ENCODE assay signal across 29 cellular contexts in the genomic region with DNA sequence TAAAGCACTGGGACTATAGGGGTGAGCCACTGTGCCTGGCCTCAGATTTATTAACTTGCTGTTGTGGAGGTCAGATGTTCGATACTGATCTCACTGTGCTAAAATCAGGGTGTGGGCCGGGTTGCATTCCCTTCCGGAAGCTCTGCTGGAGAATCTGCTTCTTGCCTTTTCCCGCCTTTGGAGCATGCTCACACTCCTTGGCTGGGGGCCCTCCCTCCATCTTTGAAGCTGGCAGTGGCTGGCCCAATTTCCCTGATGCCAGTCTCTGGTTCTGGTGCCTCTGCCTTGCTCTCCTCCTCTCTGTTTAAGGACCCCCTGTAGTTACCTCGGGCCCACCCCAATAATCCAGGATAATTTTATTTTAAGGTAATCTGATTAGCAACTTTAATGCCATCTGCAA. TPM values are rescaled to one million over a fixed set of nuclear protein-coding genes. Genes with fewer than 3 reads are reported as not detected.
DNase-seq lines count a peak whose midpoint lies in the region; ATAC-seq, FAIRE-seq and TF ChIP-seq lines count a peak whose summit lies in the region.
"Had no signal": no experiment of that assay in that cellular context is flagged by ENCODE, and none has a peak within 500 bp of the region (broad histone marks: within the 10 kb centered on the region; RNA-seq: fewer than 3 reads in every experiment).

No MANE protein-coding gene starts in this region.

- H2AFZ ChIP-seq in H1 (ENCODE audit: low read length), result 0 out of 2 replicates have a peak overlapping the region, but pooled peaks have one; percentile 37
- H2AFZ ChIP-seq: GM23248, PC-9 had no signal

- H3K4ac ChIP-seq in H1 (replicated peaks; ENCODE audit: insufficient read length, low read depth, low read length), result no peak overlapping the region

- H2BK12ac ChIP-seq in H1 (ENCODE audit: low read depth, low read length), result no peak overlapping the region

- TF ChIP-seq POLR2A in H1 (IDR thresholded peaks at IDR 0.05; ENCODE audit: control extremely low read depth in 1 of 2, low read depth in 2 of 2, low read length in 2 of 2) (no peak), testis (IDR thresholded peaks at IDR 0.05) (no peak)

- no peaks in the 10 kb centered on the region for H3K79me2 ChIP-seq in H1 (ENCODE audit: control insufficient read depth in 1 of 2, insufficient read depth in 2 of 2, low read length in 2 of 2)

- H3K9ac ChIP-seq in H1 (replicated peaks in 1 of 4; ENCODE audit: extremely low read depth in 1 of 4, low read depth in 3 of 4, low read length in 3 of 4), result no peak overlapping the region
- H3K9ac ChIP-seq: GM23248 had no signal

- H3K4me3 ChIP-seq in HEK293 (ENCODE audit: low read depth, low read length) (no peak overlapping the region), H1 (ENCODE audit: extremely low read depth in 1 of 4, insufficient read depth in 2 of 4, low read depth in 3 of 4, low read length in 4 of 4) (no peak overlapping the region), testis (no peak overlapping the region)
- H3K4me3 ChIP-seq: GM23248, HAP-1, PC-9, SJCRH30 had no signal

- no peak overlapping the region for H3K27ac ChIP-seq in HEK293 (ENCODE audit: extremely low read depth, low read depth, low read length)
- H3K27ac ChIP-seq in H1 (ENCODE audit: low read depth, low read length), result no peak overlapping the region
- no peak overlapping the region for H3K27ac ChIP-seq in testis
- H3K27ac ChIP-seq: GM23248, HL-60, PC-9, SJCRH30 had no signal

- no peak overlapping the region for H3K18ac ChIP-seq in H1 (ENCODE audit: extremely low read depth, low read length)

- intact Hi-C loops in testis (cut with DNase I; ENCODE audit: low total_unique reads), result no loop called here

- TF ChIP-seq CTCF in HEK293 (tag by site-specific recombination; IDR thresholded peaks at IDR 0.05), result no peak
- no peak for TF ChIP-seq CTCF in H1 (IDR thresholded peaks at IDR 0.05; ENCODE audit: control extremely low read depth in 1 of 3, insufficient read depth in 1 of 3, low read depth in 1 of 3, low read length in 3 of 3)
- no peak for TF ChIP-seq CTCF in testis (IDR thresholded peaks at IDR 0.05)

- H3K9me3 ChIP-seq in HEK293 (ENCODE audit: control insufficient read depth, insufficient read depth, low read depth, low read length) (no peaks in the 10 kb centered on the region), H1 (ENCODE audit: insufficient read depth in 2 of 2, low read depth in 1 of 2, low read length in 1 of 2) (no peaks in the 10 kb centered on the region), testis (no peaks in the 10 kb centered on the region)
- H3K9me3 ChIP-seq: HAP-1, SJCRH30 had no signal

- H4K91ac ChIP-seq in H1 (replicated peaks; ENCODE audit: insufficient read length, low read length), result no peak overlapping the region

- no peaks in the 10 kb centered on the region for H3K36me3 ChIP-seq in HEK293 (ENCODE audit: control insufficient read depth in 2 of 2, insufficient read depth in 1 of 2, low read length in 2 of 2)
- no peaks in the 10 kb centered on the region for H3K36me3 ChIP-seq in H1 (ENCODE audit: control insufficient read depth in 2 of 4, insufficient read depth in 4 of 4, low read length in 3 of 4)
- H3K36me3 ChIP-seq in testis (ENCODE audit: low read depth, missing control alignments), result no peaks in the 10 kb centered on the region
- H3K36me3 ChIP-seq: HAP-1, SJCRH30 had no signal

- no peak overlapping the region for H2BK15ac ChIP-seq in H1 (ENCODE audit: low read length)

- no peak overlapping the region for H2BK20ac ChIP-seq in H1 (ENCODE audit: low read length)

- FAIRE-seq in H1 (lab: Jason Lieb, UNC), result no peak
- FAIRE-seq: GM12891 had no signal

- H3K4me2 ChIP-seq in H1 (ENCODE audit: insufficient read depth in 1 of 2, low read depth in 2 of 2, low read length in 2 of 2), result no peak overlapping the region
- H3K4me2 ChIP-seq: PC-9 had no signal

- H2BK5ac ChIP-seq in H1 (ENCODE audit: low read depth, low read length), result no peak overlapping the region

- H2BK120ac ChIP-seq in H1 (replicated peaks; ENCODE audit: low read depth, low read length), result no peak overlapping the region

- TF ChIP-seq RAD21 in H1 (IDR thresholded peaks at IDR 0.05 in 1 of 2, conservative IDR thresholded peaks at IDR 0.05 in 1 of 2; ENCODE audit: low read depth in 2 of 2, low read length in 2 of 2), result no peak

- H4K8ac ChIP-seq in H1 (ENCODE audit: extremely low read depth, insufficient read depth, low read length), result no peak overlapping the region

- no peak for TF ChIP-seq EP300 in H1 (IDR thresholded peaks at IDR 0.05; ENCODE audit: borderline replicate concordance in 1 of 2, low read depth in 2 of 2, low read length in 2 of 2)

- WGBS in H1 (ENCODE audit: extremely low coverage in 1 of 2, insufficient coverage in 1 of 2, insufficient read length in 1 of 2, insufficient replicate concordance in 2 of 2, low coverage in 1 of 2, low lambda C conversion rate in 2 of 2, missing lambda C conversion rate in 1 of 2), 2 experiments, result 86% methylated on average over 5 of the region's 5 CpGs; no CpG with 5 or more reads in 1 of the 2 experiments
- 73 to 92% methylated on average over 5 of the region's 5 CpGs for WGBS in testis, 2 donors

- H3K27me3 ChIP-seq in H1 (replicated peaks in 1 of 4; ENCODE audit: control insufficient read depth in 3 of 4, extremely low read depth in 1 of 4, insufficient read depth in 3 of 4, low read length in 3 of 4) (no peaks in the 10 kb centered on the region), testis (no peaks in the 10 kb centered on the region)
- H3K27me3 ChIP-seq: SJCRH30 had no signal

- no peaks in the 10 kb centered on the region for H3K79me1 ChIP-seq in H1 (ENCODE audit: low read depth, low read length)

- H3K56ac ChIP-seq in H1 (replicated peaks; ENCODE audit: insufficient read length, low read depth, low read length), result no peak overlapping the region

- H2AK5ac ChIP-seq in H1 (ENCODE audit: low read depth, low read length), result no peak overlapping the region

- H3K23me2 ChIP-seq in H1 (ENCODE audit: low read depth, low read length), result no peaks in the 10 kb centered on the region; the same call in 1 of the 2 replicates

- H4K5ac ChIP-seq in H1 (ENCODE audit: insufficient read length, low read depth, low read length), result no peak overlapping the region

- H3K14ac ChIP-seq in H1 (ENCODE audit: insufficient read length), result no peak overlapping the region

- ATAC-seq in GM18511 (IDR thresholded peaks at IDR 0.05; ENCODE audit: unreplicated experiment) (no peak), HG03432 (IDR thresholded peaks at IDR 0.05; ENCODE audit: unreplicated experiment) (no peak)
- ATAC-seq: Right ventricle myocardium inferior, T-cell had no signal

- CTCF ChIA-PET in HEK293 (lab: Yijun Ruan, JAX), result interaction anchor here (1.9 kb wide), 1 partner anchor 13 kb away, joined by 7 read pairs; no protein-coding TSS in a partner anchor
- CTCF ChIA-PET in H1 (lab: Charles Lee; ENCODE audit: partially characterized antibody), result interaction anchor here (1.3 kb wide), 1 partner anchor 18 kb away, joined by 3 read pairs; no protein-coding TSS in a partner anchor

- H3K4me1 ChIP-seq in HEK293 (ENCODE audit: control insufficient read depth, insufficient read depth, low read length) (no peaks in the 10 kb centered on the region), H1 (replicated peaks in 1 of 4; ENCODE audit: control insufficient read depth in 3 of 4, insufficient read depth in 4 of 4, low read length in 3 of 4) (no peaks in the 10 kb centered on the region), testis (no peaks in the 10 kb centered on the region)
- H3K4me1 ChIP-seq: HAP-1, SJCRH30 had no signal

- no peak overlapping the region for H3K23ac ChIP-seq in H1 (ENCODE audit: insufficient read length)

- no peaks in the 10 kb centered on the region for H4K20me1 ChIP-seq in H1 (replicated peaks in 1 of 2; ENCODE audit: control insufficient read depth in 1 of 2, insufficient read depth in 2 of 2, low read length in 2 of 2)

- DNase-seq in NCI-H82 (lab: John Stamatoyannopoulos, UW) (peak; percentile 46), H1 (ENCODE audit: low read depth in 1 of 2, low spot score in 2 of 2) (no peak), testis (peak; percentile 43), CD1c-positive myeloid dendritic cell (ENCODE audit: extremely low spot score) (no peak)
- DNase-seq: C1 segment of cervical spinal cord; CD8-positive, alpha-beta memory T cell; DMS 273 treated with DMSO at 0.1 percent for 48 hours; DMS79; EL; GDM1; GM23248; Kasumi-1; NCI-H1092 treated with DMSO at 0.1 percent for 48 hours; NCI-H1436; NCI-H187; NCI-H2081 treated with DMSO at 0.1 percent for 48 hours; NCI-H2171; NCI-H345; NCI-H510A treated with DMSO at 0.1 percent for 48 hours; PC-9; SJCRH30; T-cell had no signal

- POLR2A ChIA-PET in HEK293 (lab: Yijun Ruan, JAX) (no interaction called here), H1 (lab: Charles Lee; ENCODE audit: partially characterized antibody) (interaction anchor here (0.6 kb wide), 1 partner anchor 880 kb away, joined by 3 read pairs; no protein-coding TSS in a partner anchor)

TF ChIP-seq in HEK293, 187 proteins besides CTCF, POLR2A, EP300 and RAD21:
- no peak for TF ChIP-seq TRIM28 (IDR thresholded peaks at IDR 0.05; ENCODE audit: borderline replicate concordance, low read length)
- 0 out of 2 replicates have a peak, but pooled peaks have one; percentile 15 for TF ChIP-seq ZNF335 (tag by site-specific recombination; conservative IDR thresholded peaks at IDR 0.05)

TF ChIP-seq in H1, 55 proteins besides CTCF, POLR2A, EP300 and RAD21 (continues in another document):
- TF ChIP-seq BACH1 (IDR thresholded peaks at IDR 0.05; ENCODE audit: low read length) (no peak), TAF1 (IDR thresholded peaks at IDR 0.05; ENCODE audit: low read depth, low read length) (no peak), CREB1 (IDR thresholded peaks at IDR 0.05) (no peak), KDM1A (IDR thresholded peaks at IDR 0.05; ENCODE audit: borderline replicate concordance, low read length) (no peak), SUZ12 (IDR thresholded peaks at IDR 0.05; ENCODE audit: low read length) (no peak), YY1 (IDR thresholded peaks at IDR 0.05; ENCODE audit: low read depth, low read length) (peak; percentile 94), SP4 (IDR thresholded peaks at IDR 0.05; ENCODE audit: low read length) (no peak), BRCA1 (IDR thresholded peaks at IDR 0.05; ENCODE audit: low read depth, low read length) (no peak), TCF12 (IDR thresholded peaks at IDR 0.05; ENCODE audit: low read depth, low read length) (no peak)

RNA-seq across cellular contexts. Expression of gene PITRM1, which starts 7.8 kb away (rescaled TPM):
- total RNA-seq in H1 (2021; fragmentation: NEBNext Ultra II Directional; extraction: Animal tissue kit (Norgen Biotek cat#: 25700)), result 28.3 and 31.5 TPM in 2 replicates
- 18.6 and 21.2 TPM in 2 replicates for polyA plus RNA-seq in H1 (2011; rRNA removed)
- polyA plus RNA-seq in H1 (2011; cell fraction: cytosol; rRNA removed), result 17.8 TPM
- 64.4 TPM for polyA plus RNA-seq in H1 (2011; cell fraction: nucleus; rRNA removed)
- 26.8 to 32.2 TPM (median 27.6 TPM) in 4 replicates for polyA plus RNA-seq in H1 (2012, experiment 1 of 2)
- 11.7 TPM for polyA plus RNA-seq in H1 (2012, experiment 2 of 2)
- 30.9 TPM for polyA plus RNA-seq in H1 (2013, experiment 1 of 2)
- polyA plus RNA-seq in H1 (2013, experiment 2 of 2), result 26.0 TPM
- 23.7 and 24.5 TPM in 2 replicates for polyA minus RNA-seq in H1 (2011; rRNA and poly(A)+ RNA removed)
- polyA minus RNA-seq in H1 (2011; cell fraction: cytosol; rRNA and poly(A)+ RNA removed), result 17.3 TPM
- polyA minus RNA-seq in H1 (2011; cell fraction: nucleus; rRNA and poly(A)+ RNA removed), result 28.3 TPM
- total RNA-seq in testis, result 100 to 1,000 TPM; 125 to 162 TPM
- 109 TPM for polyA plus RNA-seq in testis (ENCODE audit: insufficient read depth, low read depth, low replicate concordance)

Comparison
In these comparisons a context has a peak if more than half of its experiments do, and no peak if none do; other contexts are left out.
1. DNase-seq: peak in NCI-H82 (single experiment) and testis (single experiment); none in H1 (0 of 2) and CD1c-positive myeloid dendritic cell (single experiment).
2. Of the 6 proteins assayed by ChIP-seq in both HEK293 and H1: peak only in HEK293: none; only in H1: YY1; in both: none; in neither: 5.